ENCODE assay signal across 8 cellular contexts in genomic region chr2:174024524-174025270, GRCh38. TPM values are rescaled to one million over a fixed set of nuclear protein-coding genes. Genes with fewer than 3 reads are reported as not detected.
DNase-seq lines count a peak whose midpoint lies in the region; ATAC-seq and TF ChIP-seq lines count a peak whose summit lies in the region.

No MANE protein-coding gene starts in this region.

- H3K27me3 ChIP-seq in AG04450 (ENCODE audit: control insufficient read depth, insufficient read depth, low read length) (no peaks in the 10 kb centered on the region), esophagus muscularis mucosa (no peaks in the 10 kb centered on the region)

- intact Hi-C loops in esophagus muscularis mucosa (cut with DNase I), result no loop called here

- in situ Hi-C loops in GM13976 (cut with MboI; ENCODE audit: low sequenced_read_pairs, unreplicated experiment), result loop anchor here (25.0 kb wide), 1 partner anchor 612 kb away; no protein-coding TSS in a partner anchor

- WGBS in esophagus muscularis mucosa, result 49% methylated on average over 14 of the region's 14 CpGs

- no peak for ATAC-seq in GM21360 (IDR thresholded peaks at IDR 0.05; ENCODE audit: unreplicated experiment)
- no peak for ATAC-seq in GM18498 (IDR thresholded peaks at IDR 0.05; ENCODE audit: unreplicated experiment)

- no peak for DNase-seq in AG04450 (ENCODE audit: low read depth, low spot score)
- peak; percentile 77 for DNase-seq in NCI-H510A treated with DMSO at 0.1 percent for 48 hours (lab: John Stamatoyannopoulos, UW)
- DNase-seq in esophagus muscularis mucosa (ENCODE audit: extremely low spot score), result no peak
- DNase-seq in GM13976 (ENCODE audit: low spot score), result no peak
- no peak for DNase-seq in iPS-NIHi7 (ENCODE audit: extremely low spot score)

- H3K27me3 Mint-ChIP-seq in nephron (ENCODE audit: low read depth), result no peaks in the 10 kb centered on the region

- H3K36me3 ChIP-seq in esophagus muscularis mucosa, result no peaks in the 10 kb centered on the region

- no peaks in the 10 kb centered on the region for H3K36me3 Mint-ChIP-seq in nephron (ENCODE audit: low read depth)

- H3K9me3 ChIP-seq in AG04450 (ENCODE audit: control insufficient read depth, insufficient read depth, low read length) (peaks cover 14% of the 10 kb centered on the region; the same call in 1 of the 2 replicates), esophagus muscularis mucosa (no peaks in the 10 kb centered on the region)

- TF ChIP-seq EP300 in esophagus muscularis mucosa (IDR thresholded peaks at IDR 0.05), result no peak

- CTCF ChIA-PET in AG04450 (lab: Charles Lee), result interaction anchor here (0.6 to 1.3 kb wide), 3 partner anchors 11 to 54 kb away, joined by 3 to 4 read pairs (median 3); no protein-coding TSS in a partner anchor

- peaks cover 33 to 44% (median 35%) of the 10 kb centered on the region in 4 donors for H3K4me1 ChIP-seq in esophagus muscularis mucosa

- TF ChIP-seq CTCF in AG04450 (IDR thresholded peaks at IDR 0.05; ENCODE audit: low read depth, low read length) (no peak), esophagus muscularis mucosa (IDR thresholded peaks at IDR 0.05) (no peak), nephron (IDR thresholded peaks at IDR 0.05; ENCODE audit: unreplicated experiment in 3 of 3) (no peak), GM13976 (IDR thresholded peaks at IDR 0.05; ENCODE audit: borderline replicate concordance, control extremely low read depth, extremely low read depth, insufficient read depth, missing control alignments) (no peak)

- H3K4me3 ChIP-seq in AG04450 (ENCODE audit: low read depth, low read length) (no peak overlapping the region), esophagus muscularis mucosa (peak overlapping the region in 3 of 4 donors; percentile 4 to 11 (median 7))

- H3K9me3 Mint-ChIP-seq in nephron, result no peaks in the 10 kb centered on the region

- no peak for TF ChIP-seq POLR2A in esophagus muscularis mucosa (IDR thresholded peaks at IDR 0.05; ENCODE audit: low read depth)

- peak overlapping the region; percentile 97 to 100 (median 100) for H3K27ac Mint-ChIP-seq in nephron

- peak overlapping the region in 2 of 3 experiments; percentile 55 to 75 for H3K4me3 Mint-ChIP-seq in nephron

- POLR2A ChIA-PET in AG04450 (lab: Yijun Ruan, JAX), result interaction anchor here (0.9 to 2.1 kb wide), 2 partner anchors 14 to 59 kb away, joined by 3 to 8 read pairs; partner anchors contain the start of gene SP3

- peaks cover 69% of the 10 kb centered on the region for H3K4me1 Mint-ChIP-seq in nephron

- H3K27ac ChIP-seq in AG04450 (ENCODE audit: low read depth, low read length) (peak overlapping the region; percentile 96), esophagus muscularis mucosa (replicated peaks in 1 of 4) (peak overlapping the region; percentile 65 to 72 (median 68))

RNA-seq across cellular contexts. Expression of gene SP3, which starts 59.5 kb away (rescaled TPM):
- polyA plus RNA-seq in AG04450 (2011; rRNA removed), result 60.6 and 71.8 TPM in 2 replicates
- polyA minus RNA-seq in AG04450 (2011; rRNA and poly(A)+ RNA removed), result 57.8 and 95.0 TPM in 2 replicates
- total RNA-seq in esophagus muscularis mucosa, result 100 to 1,000 TPM in 1 of 4 donors, 10 to 100 TPM in 3; 78.7 to 102 (median 92.2) TPM
